Comparison of ENCODE assay signal across 26 cellular contexts in genomic region chr7:156168434-156168833, GRCh38.
"Had no signal": no experiment of that assay in that cellular context is flagged by ENCODE, and none has a peak within 500 bp of the region (broad histone marks: within the 10 kb centered on the region; RNA-seq: fewer than 3 reads in every experiment).

No MANE protein-coding gene starts in this region.

- DNase-seq: heart right ventricle; hippocampal formation; kidney; left colon; left ventricle myocardium inferior; mesendoderm; naive B cell; natural killer cell; nephron progenitor cell; occipital lobe; ovary; stimulated activated CD4-positive, alpha-beta T cell treated with anti-CD3 and anti-CD28 coated beads, Interleukin-1b, Interleukin-23, amount 100 ng/mL, for 48 hours; stimulated activated CD4-positive, alpha-beta T cell treated with anti-CD3 and anti-CD28 coated beads, Interleukin-4, amount 100 ng/mL, for 1 hour; stimulated activated naive B cell treated with anti-CD40 and anti-IgM and Interleukin-4, amounts not matched to agents 10 μg/mL and 1 μg/mL and 100 μg/mL, for 72 hours; stimulated activated naive CD8-positive, alpha-beta T cell treated with anti-CD3 and anti-CD28 coated beads, Interleukin-15, Interleukin-2, amounts not matched to agents 100 U/mL and 50 U/mL, for 24 hours; stomach; testis; thyroid gland; transverse colon had no signal

- H3K4me1 ChIP-seq: heart right ventricle, left ventricle myocardium inferior, neural progenitor cell, right atrium auricular region, right lobe of liver, stomach, testis, thyroid gland, transverse colon, upper lobe of left lung had no signal

- H3K36me3 ChIP-seq: heart right ventricle, left ventricle myocardium inferior, neural progenitor cell, neutrophil, ovary, right atrium auricular region, right lobe of liver, stomach, thyroid gland, transverse colon, upper lobe of left lung had no signal

- ATAC-seq: heart right ventricle; left colon; natural killer cell; right lobe of liver; stimulated activated naive B cell treated with anti-CD40 and anti-IgM and Interleukin-4, amounts not matched to agents 10 μg/mL and 1 μg/mL and 100 μg/mL, for 72 hours; stimulated activated naive CD8-positive, alpha-beta T cell treated with anti-CD3 and anti-CD28 coated beads, Interleukin-15, Interleukin-2, amounts not matched to agents 100 U/mL and 50 U/mL, for 24 hours had no signal

- H3K27ac ChIP-seq: heart right ventricle, left ventricle myocardium inferior, neural progenitor cell, neutrophil, ovary, right atrium auricular region, right lobe of liver, stomach, testis, thyroid gland, transverse colon, upper lobe of left lung had no signal

- H3K4me3 ChIP-seq: heart right ventricle, left ventricle myocardium inferior, lung, neural progenitor cell, ovary, right atrium auricular region, right lobe of liver, smooth muscle cell, stomach, testis, thyroid gland, transverse colon, upper lobe of left lung had no signal

- H3K9me3 ChIP-seq: heart right ventricle, left ventricle myocardium inferior, neutrophil, ovary, right atrium auricular region, right lobe of liver, stomach, testis, thyroid gland, transverse colon, upper lobe of left lung had no signal
